ENCODE assay signal across 1 cellular context in genomic region chr11:117454564-117454917, GRCh38.
TF ChIP-seq lines count a peak whose summit lies in the region.

No MANE protein-coding gene starts in this region.

TF ChIP-seq in SK-N-SH, 30 proteins besides CTCF, POLR2A, EP300 and RAD21 (continued from another document):
- TF ChIP-seq TAF1 (IDR thresholded peaks at IDR 0.05; ENCODE audit: borderline replicate concordance, low read depth, low read length): no peak
- TF ChIP-seq EZH2phosphoT487 (IDR thresholded peaks at IDR 0.05; ENCODE audit: borderline replicate concordance, low read depth): no peak
- 0 out of 2 replicates have a peak, but pooled peaks have one; percentile 51 for TF ChIP-seq FOXJ3 (CRISPR knock-in tag; IDR thresholded peaks at IDR 0.05)
- no peak for TF ChIP-seq IRF3 (IDR thresholded peaks at IDR 0.05; ENCODE audit: low read depth, low read length)
- TF ChIP-seq, protein P1, sequence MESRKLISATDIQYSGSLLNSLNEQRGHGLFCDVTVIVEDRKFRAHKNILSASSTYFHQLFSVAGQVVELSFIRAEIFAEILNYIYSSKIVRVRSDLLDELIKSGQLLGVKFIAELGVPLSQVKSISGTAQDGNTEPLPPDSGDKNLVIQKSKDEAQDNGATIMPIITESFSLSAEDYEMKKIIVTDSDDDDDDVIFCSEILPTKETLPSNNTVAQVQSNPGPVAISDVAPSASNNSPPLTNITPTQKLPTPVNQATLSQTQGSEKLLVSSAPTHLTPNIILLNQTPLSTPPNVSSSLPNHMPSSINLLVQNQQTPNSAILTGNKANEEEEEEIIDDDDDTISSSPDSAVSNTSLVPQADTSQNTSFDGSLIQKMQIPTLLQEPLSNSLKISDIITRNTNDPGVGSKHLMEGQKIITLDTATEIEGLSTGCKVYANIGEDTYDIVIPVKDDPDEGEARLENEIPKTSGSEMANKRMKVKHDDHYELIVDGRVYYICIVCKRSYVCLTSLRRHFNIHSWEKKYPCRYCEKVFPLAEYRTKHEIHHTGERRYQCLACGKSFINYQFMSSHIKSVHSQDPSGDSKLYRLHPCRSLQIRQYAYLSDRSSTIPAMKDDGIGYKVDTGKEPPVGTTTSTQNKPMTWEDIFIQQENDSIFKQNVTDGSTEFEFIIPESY (IDR thresholded peaks at IDR 0.05; ENCODE audit: borderline replicate concordance, low read depth): no peak
- TF ChIP-seq, protein P2, sequence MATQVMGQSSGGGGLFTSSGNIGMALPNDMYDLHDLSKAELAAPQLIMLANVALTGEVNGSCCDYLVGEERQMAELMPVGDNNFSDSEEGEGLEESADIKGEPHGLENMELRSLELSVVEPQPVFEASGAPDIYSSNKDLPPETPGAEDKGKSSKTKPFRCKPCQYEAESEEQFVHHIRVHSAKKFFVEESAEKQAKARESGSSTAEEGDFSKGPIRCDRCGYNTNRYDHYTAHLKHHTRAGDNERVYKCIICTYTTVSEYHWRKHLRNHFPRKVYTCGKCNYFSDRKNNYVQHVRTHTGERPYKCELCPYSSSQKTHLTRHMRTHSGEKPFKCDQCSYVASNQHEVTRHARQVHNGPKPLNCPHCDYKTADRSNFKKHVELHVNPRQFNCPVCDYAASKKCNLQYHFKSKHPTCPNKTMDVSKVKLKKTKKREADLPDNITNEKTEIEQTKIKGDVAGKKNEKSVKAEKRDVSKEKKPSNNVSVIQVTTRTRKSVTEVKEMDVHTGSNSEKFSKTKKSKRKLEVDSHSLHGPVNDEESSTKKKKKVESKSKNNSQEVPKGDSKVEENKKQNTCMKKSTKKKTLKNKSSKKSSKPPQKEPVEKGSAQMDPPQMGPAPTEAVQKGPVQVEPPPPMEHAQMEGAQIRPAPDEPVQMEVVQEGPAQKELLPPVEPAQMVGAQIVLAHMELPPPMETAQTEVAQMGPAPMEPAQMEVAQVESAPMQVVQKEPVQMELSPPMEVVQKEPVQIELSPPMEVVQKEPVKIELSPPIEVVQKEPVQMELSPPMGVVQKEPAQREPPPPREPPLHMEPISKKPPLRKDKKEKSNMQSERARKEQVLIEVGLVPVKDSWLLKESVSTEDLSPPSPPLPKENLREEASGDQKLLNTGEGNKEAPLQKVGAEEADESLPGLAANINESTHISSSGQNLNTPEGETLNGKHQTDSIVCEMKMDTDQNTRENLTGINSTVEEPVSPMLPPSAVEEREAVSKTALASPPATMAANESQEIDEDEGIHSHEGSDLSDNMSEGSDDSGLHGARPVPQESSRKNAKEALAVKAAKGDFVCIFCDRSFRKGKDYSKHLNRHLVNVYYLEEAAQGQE (IDR thresholded peaks at IDR 0.05; ENCODE audit: low read depth, low read length): no peak
